Comparison of ENCODE assay signal across 10 cellular contexts in the genomic region with DNA sequence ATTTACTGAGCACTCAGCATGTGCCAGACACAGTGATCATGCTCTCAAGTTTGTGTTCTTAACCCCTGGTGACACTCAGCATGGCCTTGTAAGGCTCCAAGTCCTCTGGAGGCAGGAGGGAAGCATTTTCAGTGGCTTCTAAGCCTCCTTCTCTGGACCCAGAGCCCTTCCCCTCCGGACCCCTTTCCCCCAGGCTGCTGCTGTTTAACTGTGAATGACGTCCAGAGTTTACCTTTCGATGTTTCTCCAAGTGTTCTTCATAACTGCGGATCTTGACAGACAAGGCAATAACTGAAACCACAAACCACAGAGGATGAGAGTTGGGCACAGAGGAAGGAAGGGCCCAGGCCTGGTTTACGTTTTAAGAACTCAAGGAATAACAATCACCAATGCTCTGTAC. TPM values are rescaled to one million over a fixed set of nuclear protein-coding genes. Genes with fewer than 3 reads are reported as not detected.
A peak's percentile ranks its signal among the peaks of the same experiment; 100 is the strongest.
DNase-seq lines count a peak whose midpoint lies in the region; ATAC-seq and TF ChIP-seq lines count a peak whose summit lies in the region.
"Had no signal": no experiment of that assay in that cellular context is flagged by ENCODE, and none has a peak within 500 bp of the region (broad histone marks: within the 10 kb centered on the region; RNA-seq: fewer than 3 reads in every experiment).

No MANE protein-coding gene starts in this region.

- no peaks in the 10 kb centered on the region for H3K27me3 ChIP-seq in left lung

- H3K4me1 ChIP-seq in HEK293 (ENCODE audit: control insufficient read depth, insufficient read depth, low read length) (no peaks in the 10 kb centered on the region), left lung (peaks cover 0 to 47% of the 10 kb centered on the region in 2 donors)

- CTCF ChIA-PET in HEK293 (lab: Yijun Ruan, JAX): no interaction called here

- H3K27ac ChIP-seq in HEK293 (ENCODE audit: extremely low read depth, low read depth, low read length) (no peak overlapping the region), left lung (peak overlapping the region in 1 of 2 donors; percentile 76)

- H3K4me3 ChIP-seq in HEK293 (ENCODE audit: low read depth, low read length) (no peak overlapping the region), left lung (no peak overlapping the region)

- H3K36me3 ChIP-seq in HEK293 (ENCODE audit: control insufficient read depth in 2 of 2, insufficient read depth in 1 of 2, low read length in 2 of 2) (peaks cover 12 to 92% of the 10 kb centered on the region in 2 experiments), left lung (peaks cover 0 to 77% of the 10 kb centered on the region in 2 donors)

- POLR2A ChIA-PET in HEK293 (lab: Yijun Ruan, JAX): no interaction called here

- peak; percentile 77 for ATAC-seq in left lung

- no peaks in the 10 kb centered on the region for H3K9me3 ChIP-seq in HEK293 (ENCODE audit: control insufficient read depth, insufficient read depth, low read depth, low read length)
- H3K9me3 ChIP-seq in left lung: no peaks in the 10 kb centered on the region

- DNase-seq in OCI-M1 (lab: John Stamatoyannopoulos, UW) (peak; percentile 67), left lung (no peak), amniotic stem cell (lab: John Stamatoyannopoulos, UW) (no peak)
- no peak for DNase-seq in stimulated activated CD8-positive, alpha-beta memory T cell treated with anti-CD3 and anti-CD28 coated beads, Interleukin-4, amount 100 ng/mL, for 48 hours
- DNase-seq: activated CD4-positive, CD25-positive, alpha-beta regulatory T cell treated with anti-CD3 and anti-CD28 coated beads, Interleukin-2, amount 50 U/mL, for 72 hours had no signal

- TF ChIP-seq CTCF in HEK293 (tag by site-specific recombination; IDR thresholded peaks at IDR 0.05): no peak
- no peak for TF ChIP-seq CTCF in left lung (IDR thresholded peaks at IDR 0.05)

- intact Hi-C loops in left lung (cut with DNase I): no loop called here

TF ChIP-seq in HEK293, 187 proteins besides CTCF, POLR2A, EP300 and RAD21:
- peak; percentile 45; the same call in 1 of the 2 replicates for TF ChIP-seq OSR2 (tag by site-specific recombination; IDR thresholded peaks at IDR 0.05)
- no peak for TF ChIP-seq ZNF221 (tag by site-specific recombination; IDR thresholded peaks at IDR 0.05; ENCODE audit: borderline replicate concordance)
- TF ChIP-seq ZIC2 (tag by site-specific recombination; IDR thresholded peaks at IDR 0.05): peak; percentile 43
- no peak for TF ChIP-seq GLI4 (tag by site-specific recombination; IDR thresholded peaks at IDR 0.05)
- TF ChIP-seq HOXC10 (CRISPR knock-in tag; IDR thresholded peaks at IDR 0.05): no peak
- TF ChIP-seq GLIS1 (tag by site-specific recombination; IDR thresholded peaks at IDR 0.05): peak; percentile 51; the same call in 1 of the 2 replicates

RNA-seq across cellular contexts. Expression of a gene that starts 6.5 kb away (rescaled TPM):
- 10 to 100 TPM; 62.7 to 84.2 TPM for total RNA-seq in left lung

RNA-seq across cellular contexts. Expression of a gene that starts 7.4 kb away (rescaled TPM):
- total RNA-seq in left lung: 10 to 100 TPM in 1 of 2 donors, 1 to 10 TPM in 1; 9.3 to 10.4 TPM

RNA-seq across cellular contexts. Expression of a gene that starts 25.0 kb away (rescaled TPM):
- total RNA-seq in left lung: 100 to 1,000 TPM in 1 of 2 donors, 10 to 100 TPM in 1; 63.8 to 334 TPM
- total RNA-seq: Daoy, H4, kidney epithelial cell, OCI-LY7 had no signal

RNA-seq across cellular contexts. Expression of a gene that starts 60.0 kb away (rescaled TPM):
- 10 to 100 TPM; 33.5 to 41.4 TPM for total RNA-seq in left lung
